Comparison of ENCODE assay signal across 11 cellular contexts in genomic region chr5:171312129-171312819, GRCh38. TPM values are rescaled to one million over a fixed set of nuclear protein-coding genes. Genes with fewer than 3 reads are reported as not detected.
DNase-seq lines count a peak whose midpoint lies in the region; ATAC-seq, FAIRE-seq and TF ChIP-seq lines count a peak whose summit lies in the region.
"Had no signal": no experiment of that assay in that cellular context is flagged by ENCODE, and none has a peak within 500 bp of the region (broad histone marks: within the 10 kb centered on the region; RNA-seq: fewer than 3 reads in every experiment).

No MANE protein-coding gene starts in this region.

- H3K27me3 Mint-ChIP-seq in chondrocyte (ENCODE audit: low read depth) (peaks cover 70% of the 10 kb centered on the region), natural killer cell (ENCODE audit: low read depth in 2 of 2) (peaks cover 45 to 58% of the 10 kb centered on the region in 2 donors)

- no peak overlapping the region for H3K27ac ChIP-seq in ACC112 (ENCODE audit: low read depth, low read length)
- H3K27ac ChIP-seq: prostate gland had no signal

- peaks cover 97% of the 10 kb centered on the region for H3K27me3 ChIP-seq in ACC112 (ENCODE audit: insufficient read depth, low read length)

- no peak for DNase-seq in chondrocyte (ENCODE audit: low spot score)
- no peak for DNase-seq in natural killer cell
- DNase-seq in RCC 7860 (ENCODE audit: low spot score) = no peak
- no peak for DNase-seq in activated CD4-positive, CD25-positive, alpha-beta regulatory T cell treated with anti-CD3 and anti-CD28 coated beads, Interleukin-2, amount 50 U/mL, for 72 hours
- no peak for DNase-seq in H54 (ENCODE audit: insufficient read length, low spot score)
- no peak for DNase-seq in COLO668 (lab: John Stamatoyannopoulos, UW; ENCODE audit: unreplicated experiment)
- DNase-seq: DMS79, NCI-H526 treated with DMSO at 0.1 percent for 48 hours had no signal

- FAIRE-seq in RCC 7860 (lab: Jason Lieb, UNC) (no peak), H54 (lab: Jason Lieb, UNC) (no peak)

- H3K36me3 Mint-ChIP-seq in chondrocyte (ENCODE audit: low read depth) = peaks cover 5% of the 10 kb centered on the region
- no peaks in the 10 kb centered on the region for H3K36me3 Mint-ChIP-seq in natural killer cell

- no peaks in the 10 kb centered on the region for H3K79me2 ChIP-seq in ACC112 (ENCODE audit: control insufficient read depth, insufficient read depth, low read length, unreplicated experiment)

- intact Hi-C loops in natural killer cell (cut with micrococcal nuclease) = no loop called here

- H3K4me3 Mint-ChIP-seq in chondrocyte (ENCODE audit: unreplicated experiment) (peak overlapping the region; percentile 36), natural killer cell (peak overlapping the region; percentile 75)

- H3K36me3 ChIP-seq in ACC112 (ENCODE audit: insufficient read depth, low read length) (no peaks in the 10 kb centered on the region), ES-I3 (ENCODE audit: insufficient read depth, low read length) (no peaks in the 10 kb centered on the region)
- H3K36me3 ChIP-seq: prostate gland had no signal

- ATAC-seq in natural killer cell = peak in 1 of 3 donors; percentile 26

- TF ChIP-seq POLR2A in H54 (IDR thresholded peaks at IDR 0.05; ENCODE audit: low read depth, low read length) = no peak

- H3K4me1 Mint-ChIP-seq in chondrocyte (ENCODE audit: low read depth) = peaks cover 36% of the 10 kb centered on the region
- H3K4me1 Mint-ChIP-seq in natural killer cell = peaks cover 31 to 64% of the 10 kb centered on the region in 2 donors

- H3K9me3 Mint-ChIP-seq in chondrocyte (ENCODE audit: low read depth) (no peaks in the 10 kb centered on the region), natural killer cell (no peaks in the 10 kb centered on the region)

- H3K9me3 ChIP-seq in ES-I3 (ENCODE audit: control insufficient read depth, insufficient read depth, low read length) = no peaks in the 10 kb centered on the region
- H3K9me3 ChIP-seq: prostate gland had no signal

- TF ChIP-seq CTCF in chondrocyte (IDR thresholded peaks at IDR 0.05) (no peak), natural killer cell (IDR thresholded peaks at IDR 0.05) (no peak)

- H3K4me3 ChIP-seq in ACC112 (ENCODE audit: low read depth, low read length) = peak overlapping the region; percentile 41
- H3K4me3 ChIP-seq: prostate gland had no signal

- H3K27ac Mint-ChIP-seq in chondrocyte (ENCODE audit: unreplicated experiment) = no peak overlapping the region
- no peak overlapping the region for H3K27ac Mint-ChIP-seq in natural killer cell

- H2AFZ ChIP-seq in ACC112 (ENCODE audit: low read length, unreplicated experiment) = no peak overlapping the region

- H3K4me1 ChIP-seq in ACC112 (ENCODE audit: control insufficient read depth, insufficient read depth, low read length, unreplicated experiment) (peaks cover 3% of the 10 kb centered on the region), ES-I3 (ENCODE audit: insufficient read depth, low read length) (peaks cover 8% of the 10 kb centered on the region)

- H3K9ac ChIP-seq in ES-I3 (ENCODE audit: low read depth, low read length) = peak overlapping the region; percentile 39; the same call in 1 of the 2 replicates

RNA-seq across cellular contexts. Expression of gene TLX3, which starts 3.2 kb away (rescaled TPM):
- total RNA-seq in chondrocyte = not detected in 3 replicates
- total RNA-seq in natural killer cell = not detected
- total RNA-seq: prostate gland had no signal
